8 cellular contexts compared by ENCODE assay signal in the genomic region with DNA sequence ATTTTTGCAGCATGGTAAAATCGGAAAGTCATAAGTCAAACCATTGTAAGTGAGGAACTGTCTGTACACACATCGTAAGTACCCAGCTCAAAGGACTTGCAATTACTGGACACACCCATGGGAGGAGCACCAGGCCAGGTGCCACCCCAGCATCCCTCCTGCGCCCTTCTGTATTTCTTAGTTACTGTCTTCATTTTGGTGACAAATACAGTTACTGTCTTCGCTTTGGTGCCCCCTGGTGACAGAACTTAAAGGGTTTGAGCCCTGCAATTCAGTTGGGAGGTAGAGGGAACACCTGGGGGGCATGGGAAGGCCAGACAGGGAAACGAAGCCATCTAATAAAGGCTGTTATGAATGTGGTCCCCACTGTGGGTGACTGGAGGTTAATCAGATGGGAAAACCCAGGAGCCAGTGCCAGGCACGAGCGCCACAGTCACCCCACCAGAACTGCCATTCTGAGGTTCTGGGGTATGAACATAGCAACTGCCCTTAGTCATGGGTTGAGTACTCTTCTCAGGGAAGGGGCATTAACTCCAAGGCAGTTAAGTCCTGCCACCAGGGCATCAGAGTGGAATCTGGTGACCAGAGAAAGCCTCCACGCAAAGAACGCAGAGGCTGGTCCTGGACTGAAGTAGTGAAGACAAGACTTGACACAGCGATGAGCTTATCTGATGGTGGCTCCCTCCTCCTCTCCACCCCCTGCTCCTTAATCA.
DNase-seq lines count a peak whose midpoint lies in the region; ATAC-seq and TF ChIP-seq lines count a peak whose summit lies in the region.

No MANE protein-coding gene starts in this region.

- H3K27me3 Mint-ChIP-seq in activated T-helper 1 cell treated with anti-CD3 and anti-CD28 coated beads, Interleukin-12 subunit alpha, Interleukin-12 subunit beta, Interleukin-2, Interleukin-4 antibody, amounts not matched to agents 30 ng/mL and 10 ng/mL and 1 ng/mL, durations not matched to agents 14 hours and 24 hours and 36 hours (ENCODE audit: insufficient read depth): no peaks in the 10 kb centered on the region
- peaks cover 0 to 9% (median 8%) of the 10 kb centered on the region in 3 donors for H3K27me3 Mint-ChIP-seq in immature natural killer cell (ENCODE audit: low read depth in 3 of 3)

- H3K27ac Mint-ChIP-seq in activated T-helper 1 cell treated with anti-CD3 and anti-CD28 coated beads, Interleukin-12 subunit alpha, Interleukin-12 subunit beta, Interleukin-2, Interleukin-4 antibody, amounts not matched to agents 30 ng/mL and 10 ng/mL and 1 ng/mL, durations not matched to agents 14 hours and 24 hours and 36 hours: no peak overlapping the region
- no peak overlapping the region for H3K27ac Mint-ChIP-seq in immature natural killer cell

- intact Hi-C loops in activated T-helper 1 cell treated with anti-CD3 and anti-CD28 coated beads, Interleukin-12 subunit alpha, Interleukin-12 subunit beta, Interleukin-2, Interleukin-4 antibody, amounts not matched to agents 30 ng/mL and 10 ng/mL and 1 ng/mL, durations not matched to agents 14 hours and 24 hours and 36 hours (cut with micrococcal nuclease): loop anchor here (1.0 to 5.0 kb wide), 6 partner anchors 56 to 613 kb away; partner anchors contain the start of gene PTPRU

- no peaks in the 10 kb centered on the region for H3K9me3 Mint-ChIP-seq in activated T-helper 1 cell treated with anti-CD3 and anti-CD28 coated beads, Interleukin-12 subunit alpha, Interleukin-12 subunit beta, Interleukin-2, Interleukin-4 antibody, amounts not matched to agents 30 ng/mL and 10 ng/mL and 1 ng/mL, durations not matched to agents 14 hours and 24 hours and 36 hours
- no peaks in the 10 kb centered on the region for H3K9me3 Mint-ChIP-seq in immature natural killer cell

- no peaks in the 10 kb centered on the region for H3K36me3 Mint-ChIP-seq in activated T-helper 1 cell treated with anti-CD3 and anti-CD28 coated beads, Interleukin-12 subunit alpha, Interleukin-12 subunit beta, Interleukin-2, Interleukin-4 antibody, amounts not matched to agents 30 ng/mL and 10 ng/mL and 1 ng/mL, durations not matched to agents 14 hours and 24 hours and 36 hours (ENCODE audit: low read depth)
- H3K36me3 Mint-ChIP-seq in immature natural killer cell: no peaks in the 10 kb centered on the region

- H3K4me3 Mint-ChIP-seq in activated T-helper 1 cell treated with anti-CD3 and anti-CD28 coated beads, Interleukin-12 subunit alpha, Interleukin-12 subunit beta, Interleukin-2, Interleukin-4 antibody, amounts not matched to agents 30 ng/mL and 10 ng/mL and 1 ng/mL, durations not matched to agents 14 hours and 24 hours and 36 hours: no peak overlapping the region
- no peak overlapping the region for H3K4me3 Mint-ChIP-seq in immature natural killer cell

- peak; percentile 30 for DNase-seq in AG10803 (ENCODE audit: low read depth)
- peak; percentile 85 for DNase-seq in NCI-H82 (lab: John Stamatoyannopoulos, UW)
- peak; percentile 36 for DNase-seq in activated T-helper 1 cell treated with anti-CD3 and anti-CD28 coated beads, Interleukin-12 subunit alpha, Interleukin-12 subunit beta, Interleukin-2, Interleukin-4 antibody, amounts not matched to agents 30 ng/mL and 10 ng/mL and 1 ng/mL, durations not matched to agents 14 hours and 24 hours and 36 hours (ENCODE audit: low spot score)
- peak; percentile 11 to 22 (median 11) for DNase-seq in immature natural killer cell
- peak; percentile 4 for DNase-seq in stimulated activated CD8-positive, alpha-beta memory T cell treated with anti-CD3 and anti-CD28 coated beads, Interleukin-15, amount 100 ng/mL, for 1 hour (ENCODE audit: low read depth)

- no peak overlapping the region for H3K4me3 ChIP-seq in AG10803 (ENCODE audit: low read length)

- no peak for ATAC-seq in GM21737 (IDR thresholded peaks at IDR 0.05; ENCODE audit: unreplicated experiment)
- ATAC-seq in GM21526 (IDR thresholded peaks at IDR 0.05; ENCODE audit: low FRiP score, unreplicated experiment): no peak

- H3K4me1 Mint-ChIP-seq in activated T-helper 1 cell treated with anti-CD3 and anti-CD28 coated beads, Interleukin-12 subunit alpha, Interleukin-12 subunit beta, Interleukin-2, Interleukin-4 antibody, amounts not matched to agents 30 ng/mL and 10 ng/mL and 1 ng/mL, durations not matched to agents 14 hours and 24 hours and 36 hours (ENCODE audit: low read depth): peaks cover 7% of the 10 kb centered on the region
- H3K4me1 Mint-ChIP-seq in immature natural killer cell: peaks cover 0 to 7% of the 10 kb centered on the region in 2 donors

- TF ChIP-seq CTCF in AG10803 (conservative IDR thresholded peaks at IDR 0.05; ENCODE audit: low read length): peak; percentile 63
- TF ChIP-seq CTCF in GM12872 (IDR thresholded peaks at IDR 0.05; ENCODE audit: insufficient read depth, low read depth, low read length): peak; percentile 59

Comparison
In these comparisons a context has a peak if more than half of its experiments do, and no peak if none do; other contexts are left out.
1. DNase-seq: peak in every context shown above with its lines; median percentile 85 in NCI-H82; 36 in activated T-helper 1 cell treated with anti-CD3 and anti-CD28 coated beads, Interleukin-12 subunit alpha, Interleukin-12 subunit beta, Interleukin-2, Interleukin-4 antibody, amounts not matched to agents 30 ng/mL and 10 ng/mL and 1 ng/mL, durations not matched to agents 14 hours and 24 hours and 36 hours; 30 in AG10803; 11 in immature natural killer cell; 4 in stimulated activated CD8-positive, alpha-beta memory T cell treated with anti-CD3 and anti-CD28 coated beads, Interleukin-15, amount 100 ng/mL, for 1 hour.